21 cellular contexts compared by ENCODE assay signal in genomic region chr12:92690601-92691000, GRCh38. TPM values are rescaled to one million over a fixed set of nuclear protein-coding genes. Genes with fewer than 3 reads are reported as not detected.
A peak's percentile ranks its signal among the peaks of the same experiment; 100 is the strongest.
DNase-seq lines count a peak whose midpoint lies in the region; ATAC-seq and TF ChIP-seq lines count a peak whose summit lies in the region.
"Had no signal": no experiment of that assay in that cellular context is flagged by ENCODE, and none has a peak within 500 bp of the region (broad histone marks: within the 10 kb centered on the region; RNA-seq: fewer than 3 reads in every experiment).

No MANE protein-coding gene starts in this region.

- no peak for TF ChIP-seq EP300 in ovary (IDR thresholded peaks at IDR 0.05)

- intact Hi-C loops in ovary (cut with DNase I) = no loop called here
- intact Hi-C loops in CD4-positive, alpha-beta memory T cell (cut with micrococcal nuclease) = no loop called here

- DNase-seq in WTC11 (ENCODE audit: low spot score) (no peak), dermis blood vessel endothelial cell (peak; percentile 37), fibroblast of pulmonary artery (ENCODE audit: low read depth) (peak; percentile 34), neural crest cell (ENCODE audit: low read depth, low spot score) (no peak), ovary (no peak), GM19238 (ENCODE audit: insufficient read length, low spot score) (no peak), amygdala (lab: John Stamatoyannopoulos, UW) (no peak)
- no peak for DNase-seq in CD4-positive, alpha-beta memory T cell
- DNase-seq: C1 segment of cervical spinal cord; CD8-positive, alpha-beta memory T cell; DMS 273 treated with DMSO at 0.1 percent for 48 hours; DMS79 treated with DMSO at 0.1 percent for 48 hours; GF-D8; H7; HCEC 1CT had no signal

- POLR2A ChIA-PET in WTC11 (lab: Charles Lee) = no interaction called here
- POLR2A ChIA-PET in CD4-positive, alpha-beta memory T cell (lab: Charles Lee; ENCODE audit: partially characterized antibody) = no interaction called here

- H3K27me3 Mint-ChIP-seq in WTC11 (ENCODE audit: low read depth) = no peaks in the 10 kb centered on the region
- H3K27me3 Mint-ChIP-seq in neural crest cell (ENCODE audit: low read depth) = no peaks in the 10 kb centered on the region
- H3K27me3 Mint-ChIP-seq in CD4-positive, alpha-beta memory T cell = peaks cover 7 to 8% of the 10 kb centered on the region in 2 donors

- H3K27me3 ChIP-seq in ovary = no peaks in the 10 kb centered on the region
- no peaks in the 10 kb centered on the region for H3K27me3 ChIP-seq in CD4-positive, alpha-beta memory T cell (ENCODE audit: insufficient read depth, low read length)

- peaks cover 45% of the 10 kb centered on the region for H3K9me3 Mint-ChIP-seq in WTC11
- peaks cover 5% of the 10 kb centered on the region for H3K9me3 Mint-ChIP-seq in neural crest cell
- H3K9me3 Mint-ChIP-seq in CD4-positive, alpha-beta memory T cell = peaks cover 0 to 6% (median 4%) of the 10 kb centered on the region in 8 donors

- H3K36me3 ChIP-seq in ovary = no peaks in the 10 kb centered on the region
- no peaks in the 10 kb centered on the region for H3K36me3 ChIP-seq in CD4-positive, alpha-beta memory T cell (ENCODE audit: insufficient read depth, low read length)

- H3K4me3 Mint-ChIP-seq in WTC11 (no peak overlapping the region), neural crest cell (no peak overlapping the region)
- no peak overlapping the region for H3K4me3 Mint-ChIP-seq in CD4-positive, alpha-beta memory T cell
- H3K4me3 Mint-ChIP-seq: CD8-positive, alpha-beta memory T cell had no signal

- no peak for TF ChIP-seq POLR2A in ovary (IDR thresholded peaks at IDR 0.05)

- WGBS in ovary, 3 donors = 12 to 28% (median 14%) methylated on average over 1 of the region's 1 CpG

- no peaks in the 10 kb centered on the region for H3K4me1 ChIP-seq in ovary (ENCODE audit: insufficient read depth)
- H3K4me1 ChIP-seq in CD4-positive, alpha-beta memory T cell (ENCODE audit: insufficient read depth, low read length) = no peaks in the 10 kb centered on the region

- H3K4me3 ChIP-seq in fibroblast of pulmonary artery (replicated peaks; ENCODE audit: low read depth, low read length) (no peak overlapping the region), ovary (no peak overlapping the region)
- H3K4me3 ChIP-seq in CD4-positive, alpha-beta memory T cell (ENCODE audit: low read length in 2 of 2) = no peak overlapping the region

- no peak overlapping the region for H3K27ac ChIP-seq in ovary
- no peak overlapping the region for H3K27ac ChIP-seq in CD4-positive, alpha-beta memory T cell (ENCODE audit: low read depth, low read length)

- H3K4me1 Mint-ChIP-seq in WTC11 = peaks cover 29% of the 10 kb centered on the region
- H3K4me1 Mint-ChIP-seq in neural crest cell = peaks cover 14% of the 10 kb centered on the region
- no peaks in the 10 kb centered on the region for H3K4me1 Mint-ChIP-seq in CD4-positive, alpha-beta memory T cell
- H3K4me1 Mint-ChIP-seq: CD8-positive, alpha-beta memory T cell had no signal

- H3K27ac Mint-ChIP-seq in WTC11 = 0 out of 2 replicates have a peak overlapping the region, but pooled peaks have one; percentile 0
- H3K27ac Mint-ChIP-seq in neural crest cell (ENCODE audit: unreplicated experiment) = peak overlapping the region; percentile 29
- H3K27ac Mint-ChIP-seq in CD4-positive, alpha-beta memory T cell = no peak overlapping the region
- H3K27ac Mint-ChIP-seq: CD8-positive, alpha-beta memory T cell had no signal

- H3K9me3 ChIP-seq in ovary = no peaks in the 10 kb centered on the region
- no peaks in the 10 kb centered on the region for H3K9me3 ChIP-seq in CD4-positive, alpha-beta memory T cell (ENCODE audit: control insufficient read depth in 1 of 2, low read length in 2 of 2)

- no peak for ATAC-seq in WTC11

- H3K36me3 Mint-ChIP-seq in WTC11 (peaks cover 14% of the 10 kb centered on the region; the same call in 1 of the 2 replicates), neural crest cell (ENCODE audit: low read depth) (peaks cover 3% of the 10 kb centered on the region)
- peaks cover 0 to 4% of the 10 kb centered on the region in 2 donors for H3K36me3 Mint-ChIP-seq in CD4-positive, alpha-beta memory T cell

- CTCF ChIA-PET in WTC11 (lab: Charles Lee) = no interaction called here
- CTCF ChIA-PET in CD4-positive, alpha-beta memory T cell (lab: Charles Lee; ENCODE audit: partially characterized antibody) = no interaction called here

- TF ChIP-seq CTCF in WTC11 (IDR thresholded peaks at IDR 0.05) (no peak), fibroblast of pulmonary artery (IDR thresholded peaks at IDR 0.05; ENCODE audit: low read length, missing control alignments) (no peak), neural crest cell (conservative IDR thresholded peaks at IDR 0.05) (no peak), ovary (IDR thresholded peaks at IDR 0.05) (no peak)

TF ChIP-seq in WTC11, 78 proteins besides CTCF, POLR2A, EP300 and RAD21:
- TF ChIP-seq SMAD4 (CRISPR knock-in tag; IDR thresholded peaks at IDR 0.05) (no peak), GTF2I (CRISPR knock-in tag; conservative IDR thresholded peaks at IDR 0.05) (no peak), IRF2 (CRISPR knock-in tag; IDR thresholded peaks at IDR 0.05; ENCODE audit: borderline replicate concordance, low read depth) (no peak), ESRRA (CRISPR knock-in tag; IDR thresholded peaks at IDR 0.05; ENCODE audit: borderline replicate concordance) (no peak), ZNF423 (CRISPR knock-in tag; IDR thresholded peaks at IDR 0.05) (no peak)

RNA-seq across cellular contexts. Expression of gene PLEKHG7, which starts 12.2 kb away (rescaled TPM):
- not detected in 3 replicates for total RNA-seq in WTC11 (2021)
- total RNA-seq in dermis blood vessel endothelial cell = not detected in 2 replicates
- total RNA-seq in neural crest cell = not detected in 2 replicates
- 1 to 10 TPM in 1 of 7 donors, under 1 TPM in 4, not detected in 2; 0.20 to 6.1 (median 0.36) TPM for total RNA-seq in ovary
- not detected for polyA plus RNA-seq in ovary
- total RNA-seq in CD4-positive, alpha-beta memory T cell = not detected
- polyA plus RNA-seq in CD4-positive, alpha-beta memory T cell = under 1 TPM in 1 of 2 donors, not detected in 1; 0.16 TPM
- total RNA-seq: A172; A673; CD8-positive, alpha-beta memory T cell; Daoy; G401; H1; H7 had no signal
- polyA plus RNA-seq: BJ; CD8-positive, alpha-beta memory T cell; H1 had no signal

Comparison
In these comparisons a context has a peak if more than half of its experiments do, and no peak if none do; other contexts are left out.
1. DNase-seq: peak in dermis blood vessel endothelial cell (single experiment) and fibroblast of pulmonary artery (single experiment); none in WTC11 (single experiment), neural crest cell (single experiment), ovary (0 of 5), CD4-positive, alpha-beta memory T cell (0 of 5), GM19238 (single experiment) and amygdala (0 of 56).
2. H3K27ac Mint-ChIP-seq: peak in WTC11 (single experiment) and neural crest cell (single experiment); none in CD4-positive, alpha-beta memory T cell (0 of 7).